Comparison of ENCODE assay signal across 2 cellular contexts in the genomic region with DNA sequence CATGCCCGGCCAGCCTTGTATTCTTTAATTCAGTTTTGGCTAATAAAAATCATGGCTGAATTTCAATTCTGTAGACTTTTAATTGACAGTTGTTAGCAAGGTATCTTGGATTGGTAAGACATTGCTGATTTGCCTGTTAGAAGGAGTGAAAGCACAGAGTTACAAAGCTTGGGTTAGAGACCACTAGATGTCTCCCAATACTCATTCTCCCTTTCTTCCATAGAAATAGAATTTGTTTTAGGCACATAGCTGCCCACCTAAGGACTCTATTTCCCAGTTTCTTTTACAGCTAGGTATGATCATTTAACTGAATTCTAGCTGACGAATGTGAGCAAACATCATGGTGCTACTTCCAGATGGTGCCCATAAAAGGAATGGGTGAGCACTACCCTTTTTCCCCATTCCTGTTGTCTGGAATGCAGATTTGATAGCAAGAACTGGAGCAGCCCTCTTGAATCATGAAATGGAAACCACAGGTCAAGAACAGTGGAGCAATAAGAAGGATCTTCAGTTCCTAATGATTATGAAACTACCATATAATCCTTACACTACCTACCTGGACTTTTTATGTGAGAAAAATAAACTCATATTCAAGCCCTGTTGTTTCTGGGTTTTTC.
TF ChIP-seq lines count a peak whose summit lies in the region.

No MANE protein-coding gene starts in this region.

TF ChIP-seq in HCT116, 20 proteins besides CTCF, POLR2A, EP300 and RAD21:
- TF ChIP-seq SRF (IDR thresholded peaks at IDR 0.05; ENCODE audit: low read depth) (no peak), SIN3A (IDR thresholded peaks at IDR 0.05; ENCODE audit: low read depth) (no peak), YY1 (IDR thresholded peaks at IDR 0.05; ENCODE audit: extremely low read depth, insufficient replicate concordance, low read depth, low read length) (no peak), CEBPB (IDR thresholded peaks at IDR 0.05; ENCODE audit: low read depth) (no peak), SP1 (IDR thresholded peaks at IDR 0.05; ENCODE audit: low read depth) (no peak), TCF7L2 (IDR thresholded peaks at IDR 0.05; ENCODE audit: borderline replicate concordance, extremely low read depth, insufficient read depth, insufficient read length) (no peak), ELF1 (IDR thresholded peaks at IDR 0.05; ENCODE audit: borderline replicate concordance, low read depth) (no peak), ZBTB33 (IDR thresholded peaks at IDR 0.05; ENCODE audit: extremely low read depth, insufficient replicate concordance, low read length) (no peak), EGR1 (IDR thresholded peaks at IDR 0.05; ENCODE audit: low read depth) (no peak), CBX3 (IDR thresholded peaks at IDR 0.05; ENCODE audit: low read depth) (no peak)
- TF ChIP-seq, protein P1, sequence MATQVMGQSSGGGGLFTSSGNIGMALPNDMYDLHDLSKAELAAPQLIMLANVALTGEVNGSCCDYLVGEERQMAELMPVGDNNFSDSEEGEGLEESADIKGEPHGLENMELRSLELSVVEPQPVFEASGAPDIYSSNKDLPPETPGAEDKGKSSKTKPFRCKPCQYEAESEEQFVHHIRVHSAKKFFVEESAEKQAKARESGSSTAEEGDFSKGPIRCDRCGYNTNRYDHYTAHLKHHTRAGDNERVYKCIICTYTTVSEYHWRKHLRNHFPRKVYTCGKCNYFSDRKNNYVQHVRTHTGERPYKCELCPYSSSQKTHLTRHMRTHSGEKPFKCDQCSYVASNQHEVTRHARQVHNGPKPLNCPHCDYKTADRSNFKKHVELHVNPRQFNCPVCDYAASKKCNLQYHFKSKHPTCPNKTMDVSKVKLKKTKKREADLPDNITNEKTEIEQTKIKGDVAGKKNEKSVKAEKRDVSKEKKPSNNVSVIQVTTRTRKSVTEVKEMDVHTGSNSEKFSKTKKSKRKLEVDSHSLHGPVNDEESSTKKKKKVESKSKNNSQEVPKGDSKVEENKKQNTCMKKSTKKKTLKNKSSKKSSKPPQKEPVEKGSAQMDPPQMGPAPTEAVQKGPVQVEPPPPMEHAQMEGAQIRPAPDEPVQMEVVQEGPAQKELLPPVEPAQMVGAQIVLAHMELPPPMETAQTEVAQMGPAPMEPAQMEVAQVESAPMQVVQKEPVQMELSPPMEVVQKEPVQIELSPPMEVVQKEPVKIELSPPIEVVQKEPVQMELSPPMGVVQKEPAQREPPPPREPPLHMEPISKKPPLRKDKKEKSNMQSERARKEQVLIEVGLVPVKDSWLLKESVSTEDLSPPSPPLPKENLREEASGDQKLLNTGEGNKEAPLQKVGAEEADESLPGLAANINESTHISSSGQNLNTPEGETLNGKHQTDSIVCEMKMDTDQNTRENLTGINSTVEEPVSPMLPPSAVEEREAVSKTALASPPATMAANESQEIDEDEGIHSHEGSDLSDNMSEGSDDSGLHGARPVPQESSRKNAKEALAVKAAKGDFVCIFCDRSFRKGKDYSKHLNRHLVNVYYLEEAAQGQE (IDR thresholded peaks at IDR 0.05; ENCODE audit: low read depth), result no peak

TF ChIP-seq in GM12878, 131 proteins besides CTCF, POLR2A, EP300 and RAD21:
- TF ChIP-seq NR2C2 (IDR thresholded peaks at IDR 0.05; ENCODE audit: borderline replicate concordance, control insufficient read depth, insufficient read length, low read depth), result no peak
- no peak for TF ChIP-seq SMARCA5 (IDR thresholded peaks at IDR 0.05)
- no peak for TF ChIP-seq SP1 (IDR thresholded peaks at IDR 0.05; ENCODE audit: low read depth, low read length)
- TF ChIP-seq CEBPZ (IDR thresholded peaks at IDR 0.05; ENCODE audit: low read depth, low read length), result no peak
- TF ChIP-seq ZNF687 (IDR thresholded peaks at IDR 0.05), result no peak
- no peak for TF ChIP-seq SRF (IDR thresholded peaks at IDR 0.05; ENCODE audit: low read depth in 2 of 2, low read length in 2 of 2)
- TF ChIP-seq IRF3 (IDR thresholded peaks at IDR 0.05), result no peak
- no peak for TF ChIP-seq MLLT1 (IDR thresholded peaks at IDR 0.05)
- TF ChIP-seq, protein P2, sequence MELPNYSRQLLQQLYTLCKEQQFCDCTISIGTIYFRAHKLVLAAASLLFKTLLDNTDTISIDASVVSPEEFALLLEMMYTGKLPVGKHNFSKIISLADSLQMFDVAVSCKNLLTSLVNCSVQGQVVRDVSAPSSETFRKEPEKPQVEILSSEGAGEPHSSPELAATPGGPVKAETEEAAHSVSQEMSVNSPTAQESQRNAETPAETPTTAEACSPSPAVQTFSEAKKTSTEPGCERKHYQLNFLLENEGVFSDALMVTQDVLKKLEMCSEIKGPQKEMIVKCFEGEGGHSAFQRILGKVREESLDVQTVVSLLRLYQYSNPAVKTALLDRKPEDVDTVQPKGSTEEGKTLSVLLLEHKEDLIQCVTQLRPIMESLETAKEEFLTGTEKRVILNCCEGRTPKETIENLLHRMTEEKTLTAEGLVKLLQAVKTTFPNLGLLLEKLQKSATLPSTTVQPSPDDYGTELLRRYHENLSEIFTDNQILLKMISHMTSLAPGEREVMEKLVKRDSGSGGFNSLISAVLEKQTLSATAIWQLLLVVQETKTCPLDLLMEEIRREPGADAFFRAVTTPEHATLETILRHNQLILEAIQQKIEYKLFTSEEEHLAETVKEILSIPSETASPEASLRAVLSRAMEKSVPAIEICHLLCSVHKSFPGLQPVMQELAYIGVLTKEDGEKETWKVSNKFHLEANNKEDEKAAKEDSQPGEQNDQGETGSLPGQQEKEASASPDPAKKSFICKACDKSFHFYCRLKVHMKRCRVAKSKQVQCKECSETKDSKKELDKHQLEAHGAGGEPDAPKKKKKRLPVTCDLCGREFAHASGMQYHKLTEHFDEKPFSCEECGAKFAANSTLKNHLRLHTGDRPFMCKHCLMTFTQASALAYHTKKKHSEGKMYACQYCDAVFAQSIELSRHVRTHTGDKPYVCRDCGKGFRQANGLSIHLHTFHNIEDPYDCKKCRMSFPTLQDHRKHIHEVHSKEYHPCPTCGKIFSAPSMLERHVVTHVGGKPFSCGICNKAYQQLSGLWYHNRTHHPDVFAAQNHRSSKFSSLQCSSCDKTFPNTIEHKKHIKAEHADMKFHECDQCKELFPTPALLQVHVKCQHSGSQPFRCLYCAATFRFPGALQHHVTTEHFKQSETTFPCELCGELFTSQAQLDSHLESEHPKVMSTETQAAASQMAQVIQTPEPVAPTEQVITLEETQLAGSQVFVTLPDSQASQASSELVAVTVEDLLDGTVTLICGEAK (IDR thresholded peaks at IDR 0.05; ENCODE audit: borderline replicate concordance), result no peak
- TF ChIP-seq, protein P3, sequence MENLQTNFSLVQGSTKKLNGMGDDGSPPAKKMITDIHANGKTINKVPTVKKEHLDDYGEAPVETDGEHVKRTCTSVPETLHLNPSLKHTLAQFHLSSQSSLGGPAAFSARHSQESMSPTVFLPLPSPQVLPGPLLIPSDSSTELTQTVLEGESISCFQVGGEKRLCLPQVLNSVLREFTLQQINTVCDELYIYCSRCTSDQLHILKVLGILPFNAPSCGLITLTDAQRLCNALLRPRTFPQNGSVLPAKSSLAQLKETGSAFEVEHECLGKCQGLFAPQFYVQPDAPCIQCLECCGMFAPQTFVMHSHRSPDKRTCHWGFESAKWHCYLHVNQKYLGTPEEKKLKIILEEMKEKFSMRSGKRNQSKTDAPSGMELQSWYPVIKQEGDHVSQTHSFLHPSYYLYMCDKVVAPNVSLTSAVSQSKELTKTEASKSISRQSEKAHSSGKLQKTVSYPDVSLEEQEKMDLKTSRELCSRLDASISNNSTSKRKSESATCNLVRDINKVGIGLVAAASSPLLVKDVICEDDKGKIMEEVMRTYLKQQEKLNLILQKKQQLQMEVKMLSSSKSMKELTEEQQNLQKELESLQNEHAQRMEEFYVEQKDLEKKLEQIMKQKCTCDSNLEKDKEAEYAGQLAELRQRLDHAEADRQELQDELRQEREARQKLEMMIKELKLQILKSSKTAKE (IDR thresholded peaks at IDR 0.05; ENCODE audit: low read depth, poor library complexity, severe bottlenecking), result no peak
- TF ChIP-seq POLR2AphosphoS2 (IDR thresholded peaks at IDR 0.05; ENCODE audit: low read depth, low read length), result no peak
- no peak for TF ChIP-seq JUNB (IDR thresholded peaks at IDR 0.05)
